13 cellular contexts compared by ENCODE assay signal in the genomic region with DNA sequence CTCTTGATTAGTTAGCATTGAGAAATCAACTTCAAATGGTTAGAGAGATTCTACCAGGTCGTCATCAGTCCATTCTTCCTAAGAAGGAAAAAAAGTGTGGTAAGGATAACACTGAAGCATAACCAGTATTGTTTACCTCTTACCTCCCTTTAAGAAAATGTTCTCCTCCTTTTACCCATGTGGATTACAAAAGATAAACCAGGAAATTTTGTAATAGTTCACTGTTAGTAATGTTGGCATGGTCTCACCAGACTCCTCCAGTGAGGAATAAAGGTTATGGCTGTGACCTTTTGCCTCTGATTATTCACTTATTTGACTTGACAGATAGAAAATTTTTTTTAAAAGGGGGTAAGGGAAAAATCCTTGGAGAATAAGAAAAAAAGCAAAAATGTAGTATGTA. TPM values are rescaled to one million over a fixed set of nuclear protein-coding genes. Genes with fewer than 3 reads are reported as not detected.
DNase-seq lines count a peak whose midpoint lies in the region; ATAC-seq and TF ChIP-seq lines count a peak whose summit lies in the region.
"Had no signal": no experiment of that assay in that cellular context is flagged by ENCODE, and none has a peak within 500 bp of the region (broad histone marks: within the 10 kb centered on the region; RNA-seq: fewer than 3 reads in every experiment).

No MANE protein-coding gene starts in this region.

- H3K27ac ChIP-seq in right atrium auricular region: no peak overlapping the region
- H3K27ac ChIP-seq in adrenal gland: peak overlapping the region in 3 of 5 donors; percentile 13 to 76 (median 33)
- peak overlapping the region; percentile 87 for H3K27ac ChIP-seq in subcutaneous abdominal adipose tissue (ENCODE audit: low read depth, low read length)
- peak overlapping the region in 2 of 4 donors; percentile 66 to 68 for H3K27ac ChIP-seq in tibial nerve

- no peak for TF ChIP-seq CTCF in right atrium auricular region (IDR thresholded peaks at IDR 0.05)
- TF ChIP-seq CTCF in adrenal gland (IDR thresholded peaks at IDR 0.05): no peak
- TF ChIP-seq CTCF in tibial nerve (IDR thresholded peaks at IDR 0.05): no peak

- H3K4me1 ChIP-seq in right atrium auricular region (peaks cover 0 to 8% of the 10 kb centered on the region in 2 donors), adrenal gland (replicated peaks in 1 of 2) (peaks cover 19 to 39% of the 10 kb centered on the region in 2 donors), subcutaneous abdominal adipose tissue (ENCODE audit: control insufficient read depth in 5 of 5, insufficient read depth in 5 of 5, low read length in 5 of 5) (peaks cover 0 to 55% (median 40%) of the 10 kb centered on the region in 5 donors), tibial nerve (peaks cover 0 to 39% (median 1%) of the 10 kb centered on the region in 4 donors)

- no peak overlapping the region for H3K4me3 ChIP-seq in right atrium auricular region
- no peak overlapping the region for H3K4me3 ChIP-seq in adrenal gland
- no peak overlapping the region for H3K4me3 ChIP-seq in subcutaneous abdominal adipose tissue (ENCODE audit: low read depth in 1 of 5, low read length in 5 of 5)
- no peak overlapping the region for H3K4me3 ChIP-seq in tibial nerve
- H3K4me3 ChIP-seq: stomach had no signal

- H3K36me3 ChIP-seq in right atrium auricular region: peaks cover 93% of the 10 kb centered on the region
- H3K36me3 ChIP-seq in adrenal gland (replicated peaks in 1 of 2): peaks cover 0 to 85% of the 10 kb centered on the region in 2 donors
- peaks cover 35 to 86% (median 61%) of the 10 kb centered on the region in 5 donors for H3K36me3 ChIP-seq in subcutaneous abdominal adipose tissue (ENCODE audit: control insufficient read depth in 5 of 5, insufficient read depth in 5 of 5, low read length in 5 of 5)
- H3K36me3 ChIP-seq in tibial nerve: peaks cover 0 to 80% (median 0%) of the 10 kb centered on the region in 3 donors

- no peak for DNase-seq in Right ventricle myocardium inferior (ENCODE audit: missing footprints)
- DNase-seq in right atrium auricular region (ENCODE audit: low spot score): no peak
- no peak for DNase-seq in adrenal gland
- no peak for DNase-seq in left ventricle myocardium superior
- no peak for DNase-seq in NCI-H187 treated with DMSO at 0.1 percent for 48 hours (lab: John Stamatoyannopoulos, UW)
- DNase-seq in NCI-H526 treated with DMSO at 0.1 percent for 48 hours (lab: John Stamatoyannopoulos, UW): no peak
- no peak for DNase-seq in tibial nerve (ENCODE audit: low spot score in 2 of 2)
- DNase-seq: activated CD8-positive, alpha-beta T cell treated with anti-CD3 and anti-CD28 coated beads, Interleukin-2, amount 10 ng/mL, durations not matched to agents 7 days and 5 days; GF-D8; NCI-H1694 treated with DMSO at 0.1 percent for 48 hours; stimulated activated CD4-positive, alpha-beta T cell treated with anti-CD3 and anti-CD28 coated beads, Interleukin-1b, Interleukin-23, amount 100 ng/mL, for 48 hours; stomach had no signal

- peak in 1 of 2 donors; percentile 44 for TF ChIP-seq EP300 in tibial nerve (IDR thresholded peaks at IDR 0.05)

- H3K27me3 ChIP-seq in right atrium auricular region (no peaks in the 10 kb centered on the region), adrenal gland (no peaks in the 10 kb centered on the region), subcutaneous abdominal adipose tissue (ENCODE audit: control insufficient read depth in 5 of 5, insufficient read depth in 4 of 5, low read length in 5 of 5) (no peaks in the 10 kb centered on the region), tibial nerve (no peaks in the 10 kb centered on the region)
- H3K27me3 ChIP-seq: stomach had no signal

- 63 to 85% (median 72%) methylated on average over 1 of the region's 1 CpG for WGBS in adrenal gland, 4 donors
- WGBS in tibial nerve, 2 donors: 68 to 76% methylated on average over 1 of the region's 1 CpG

- ATAC-seq in Right ventricle myocardium inferior (peak; percentile 37), left ventricle myocardium superior (peak; percentile 32)
- ATAC-seq: activated CD8-positive, alpha-beta T cell treated with anti-CD3 and anti-CD28 coated beads, Interleukin-2, amount 10 ng/mL, durations not matched to agents 7 days and 5 days had no signal

- TF ChIP-seq POLR2A in adrenal gland (IDR thresholded peaks at IDR 0.05) (no peak), tibial nerve (IDR thresholded peaks at IDR 0.05) (no peak)

- intact Hi-C loops in Right ventricle myocardium inferior (cut with DNase I): no loop called here
- intact Hi-C loops in adrenal gland (cut with DNase I): loop anchor here in 1 of 2 donors (10.0 kb wide), 1 partner anchor 120 kb away; no protein-coding TSS in a partner anchor
- intact Hi-C loops in left ventricle myocardium superior (cut with micrococcal nuclease): no loop called here

- peak overlapping the region in 2 of 5 donors; percentile 25 to 84 for H3K9ac ChIP-seq in subcutaneous abdominal adipose tissue (ENCODE audit: low read length in 5 of 5)

- no peaks in the 10 kb centered on the region for H3K9me3 ChIP-seq in right atrium auricular region
- no peaks in the 10 kb centered on the region for H3K9me3 ChIP-seq in adrenal gland (replicated peaks in 1 of 3)
- no peaks in the 10 kb centered on the region for H3K9me3 ChIP-seq in subcutaneous abdominal adipose tissue (ENCODE audit: control insufficient read depth in 5 of 5, low read length in 5 of 5)
- no peaks in the 10 kb centered on the region for H3K9me3 ChIP-seq in tibial nerve
- H3K9me3 ChIP-seq: stomach had no signal

RNA-seq across cellular contexts. Expression of gene CCNH, which starts 18.3 kb away (rescaled TPM):
- total RNA-seq in Right ventricle myocardium inferior (18.4 TPM), right atrium auricular region (10 to 100 TPM; 37.9 to 55.6 TPM), adrenal gland (100 to 1,000 TPM in 2 of 8 donors, 10 to 100 TPM in 6; 33.9 to 125 (median 40.9) TPM), left ventricle myocardium superior (17.1 TPM), tibial nerve (100 to 1,000 TPM; 116 to 183 (median 158) TPM)
- 10 to 100 TPM; 41.3 to 75.1 (median 62.3) TPM for polyA plus RNA-seq in adrenal gland

Comparison
In these comparisons a context has a peak if more than half of its experiments do, and no peak if none do; other contexts are left out.
1. H3K27ac ChIP-seq: peak in adrenal gland (3 of 5) and subcutaneous abdominal adipose tissue (single experiment); none in right atrium auricular region (0 of 2).